In the genomic region with DNA sequence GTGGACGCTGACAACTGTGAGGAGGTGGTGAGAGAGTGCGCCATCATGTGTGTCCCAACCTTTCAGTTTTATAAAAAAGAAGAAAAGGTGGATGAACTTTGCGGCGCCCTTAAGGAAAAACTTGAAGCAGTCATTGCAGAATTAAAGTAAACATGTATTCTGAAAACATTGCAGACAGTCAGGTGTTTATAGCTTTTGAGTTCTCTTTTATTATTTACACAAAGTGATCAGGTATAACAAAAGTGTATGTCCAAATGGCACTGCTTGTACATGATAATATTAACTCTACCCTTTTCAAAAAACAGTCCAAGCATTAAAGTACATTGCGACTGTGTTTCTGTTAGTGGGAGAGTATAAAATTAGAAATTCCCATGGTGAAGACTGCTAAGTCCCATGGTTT, we compare ENCODE assay signal across 10 cellular contexts. TPM values are rescaled to one million over a fixed set of nuclear protein-coding genes. Genes with fewer than 3 reads are reported as not detected.
"Had no signal": no experiment of that assay in that cellular context is flagged by ENCODE, and none has a peak within 500 bp of the region (broad histone marks: within the 10 kb centered on the region; RNA-seq: fewer than 3 reads in every experiment).

No MANE protein-coding gene starts in this region.

- H3K27ac ChIP-seq: GM23248 had no signal

- H3K4me2 ChIP-seq: GM23338 had no signal

- H3K4me3 ChIP-seq: GM23248, GM23338, HAP-1 had no signal

- DNase-seq: GM23248, GOT3, H7, H9, HCEC 1CT had no signal

- H3K27ac Mint-ChIP-seq: GM23338, H9 had no signal

- H3K36me3 ChIP-seq: HAP-1 had no signal

- H3K4me3 Mint-ChIP-seq: GM23338, H9 had no signal

- ATAC-seq: GM23338, HCT116 had no signal

- H3K4me1 Mint-ChIP-seq: GM23338 had no signal

- H3K9me3 ChIP-seq: HAP-1 had no signal

- H2AFZ ChIP-seq: GM23248, GM23338 had no signal

- H3K9me3 Mint-ChIP-seq: GM23338, H9 had no signal

- H3K9ac ChIP-seq: GM23248 had no signal

- H3K4me1 ChIP-seq: HAP-1 had no signal

- FAIRE-seq: H1, H54 had no signal

RNA-seq across cellular contexts. Expression of gene TXNDC2, which starts 2.2 kb away (rescaled TPM):
- total RNA-seq: GM23248, GM23338, H7 had no signal
- polyA plus RNA-seq: GM23248, H1 had no signal
